In the genomic region with DNA sequence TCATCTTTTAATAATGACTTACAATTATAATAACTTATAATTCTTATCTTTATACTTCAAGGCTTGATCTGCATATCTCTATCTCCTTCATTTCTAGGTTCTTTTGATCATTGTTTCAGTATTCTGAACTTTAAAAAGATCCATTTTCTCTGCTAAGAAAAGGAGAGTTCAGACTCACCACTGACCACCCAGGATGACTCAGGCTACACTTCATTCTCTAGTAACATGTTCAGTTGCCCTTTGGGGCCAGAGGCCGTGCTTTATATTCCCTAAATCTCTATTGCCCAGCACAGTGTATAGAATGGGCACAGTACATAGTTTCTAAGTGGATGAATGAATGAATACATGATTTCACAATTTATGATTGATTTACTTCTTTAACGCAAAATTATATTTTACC, we compare ENCODE assay signal across 23 cellular contexts.
"Had no signal": no experiment of that assay in that cellular context is flagged by ENCODE, and none has a peak within 500 bp of the region (broad histone marks: within the 10 kb centered on the region; RNA-seq: fewer than 3 reads in every experiment).

No MANE protein-coding gene starts in this region.

- H3K4me3 ChIP-seq: left lung, lower lobe of right lung, right atrium auricular region, right lobe of liver, skin epidermis, suprapubic skin, thoracic aorta, tibial artery, upper lobe of right lung had no signal

- DNase-seq: hypothalamus; immature natural killer cell; kidney; left colon; left lung; lower lobe of right lung; mammary epithelial cell; mesenchymal stem cell; naive thymus-derived CD8-positive, alpha-beta T cell; nucleus accumbens; right lobe of liver; stimulated activated CD4-positive, alpha-beta T cell treated with anti-CD3 and anti-CD28 coated beads, Interleukin-4, amount 100 ng/mL, for 24 hours; stimulated activated naive CD4-positive, alpha-beta T cell; tibial artery; trophoblast cell; upper lobe of right lung had no signal

- H3K9me3 ChIP-seq: left lung, lower lobe of right lung, right atrium auricular region, right lobe of liver, suprapubic skin, thoracic aorta, tibial artery, upper lobe of right lung had no signal

- H3K27ac ChIP-seq: left lung, lower lobe of right lung, right atrium auricular region, right lobe of liver, skin epidermis, suprapubic skin, thoracic aorta, tibial artery, upper lobe of right lung had no signal

- H3K4me1 ChIP-seq: left lung, lower lobe of right lung, right lobe of liver, upper lobe of right lung had no signal

- H3K36me3 ChIP-seq: left lung, lower lobe of right lung, right atrium auricular region, right lobe of liver, suprapubic skin, thoracic aorta, tibial artery, upper lobe of right lung had no signal

- FAIRE-seq: islet of Langerhans, kidney, urothelium cell line had no signal

- H3K27me3 ChIP-seq: left lung, right atrium auricular region, right lobe of liver, suprapubic skin, tibial artery, upper lobe of right lung had no signal

- ATAC-seq: left colon; left lung; lower lobe of right lung; naive thymus-derived CD8-positive, alpha-beta T cell; right lobe of liver; stimulated activated effector memory CD8-positive, alpha-beta T cell treated with anti-CD3 and anti-CD28 coated beads, Interleukin-12 subunit alpha, Interleukin-12 subunit beta, amount 100 ng/mL, for 72 hours; upper lobe of right lung had no signal
